Comparison of ENCODE assay signal across 8 cellular contexts in the genomic region with DNA sequence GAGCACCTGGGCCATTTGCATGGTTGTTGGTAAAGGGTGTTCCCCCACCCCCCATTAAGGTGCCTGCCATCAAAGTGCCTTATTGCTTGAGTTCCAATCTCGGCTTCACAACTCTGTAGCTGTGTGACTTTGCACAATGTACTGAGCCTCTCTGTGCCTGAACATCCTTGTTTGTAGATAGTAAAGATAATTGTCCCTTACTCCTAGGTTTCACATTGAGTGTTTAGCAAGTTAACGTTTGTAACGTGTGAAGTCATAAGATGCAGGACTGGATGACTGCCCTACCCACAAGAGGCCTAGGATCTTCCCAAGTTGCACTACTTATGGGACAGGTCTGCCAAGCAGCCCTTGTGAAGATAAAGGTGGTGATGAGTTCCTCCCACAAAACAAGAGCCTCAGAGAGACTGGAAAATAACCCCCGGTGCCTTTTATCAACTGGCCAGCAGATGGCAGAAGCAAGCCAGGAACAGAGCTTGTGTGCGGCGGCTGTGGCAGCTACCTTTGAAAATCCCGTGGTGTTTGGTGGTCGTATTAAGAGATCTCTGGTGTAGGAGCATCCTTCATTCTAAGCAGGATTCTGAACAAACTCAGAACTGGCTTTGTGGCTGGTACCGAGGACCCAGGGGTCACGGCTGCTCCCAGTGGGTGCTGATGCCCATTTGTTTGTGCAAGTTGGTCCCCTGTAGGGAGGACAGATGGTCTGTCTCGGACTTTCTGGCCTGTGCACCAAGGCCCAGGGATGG.
DNase-seq lines count a peak whose midpoint lies in the region; ATAC-seq and TF ChIP-seq lines count a peak whose summit lies in the region.

No MANE protein-coding gene starts in this region.

- DNase-seq in CD8-positive, alpha-beta T cell = peak; percentile 42 to 79 (median 63)
- peak; percentile 72 for DNase-seq in GM20000 (ENCODE audit: low spot score)
- DNase-seq in OCI-LY7 (ENCODE audit: low spot score) = peak; percentile 66
- DNase-seq in activated T-cell treated with anti-CD3 and anti-CD28 coated beads for 48 hours (ENCODE audit: low read depth) = peak; percentile 55
- DNase-seq in esophagus squamous epithelium (lab: John Stamatoyannopoulos, UW) = no peak
- peak; percentile 81 for DNase-seq in natural killer cell treated with Interleukin-12 subunit alpha and Interleukin-12 subunit beta and Interleukin-15 and Interleukin-18, amount 100 ng/mL, for 72 hours (ENCODE audit: low spot score)
- DNase-seq in stromal cell of bone marrow (ENCODE audit: low read depth) = peak; percentile 40

- WGBS in esophagus squamous epithelium, 2 donors = 12 to 20% methylated on average over 6 to 8 of the region's 11 CpGs

- H2AFZ ChIP-seq in KMS-11 (ENCODE audit: low read depth) = peak overlapping the region; percentile 39; the same call in 1 of the 2 replicates
- peak overlapping the region; percentile 65; the same call in 1 of the 2 replicates for H2AFZ ChIP-seq in OCI-LY7 (ENCODE audit: low read length)

- H3K79me2 ChIP-seq in KMS-11 (ENCODE audit: insufficient read depth, low read depth) (no peaks in the 10 kb centered on the region), OCI-LY7 (ENCODE audit: insufficient read depth, low read depth, low read length) (no peaks in the 10 kb centered on the region)

- H4K20me1 ChIP-seq in KMS-11 (ENCODE audit: insufficient read depth) (no peaks in the 10 kb centered on the region), OCI-LY7 (ENCODE audit: insufficient read depth, low read length) (no peaks in the 10 kb centered on the region)

- H3K36me3 Mint-ChIP-seq in CD8-positive, alpha-beta T cell = no peaks in the 10 kb centered on the region
- no peaks in the 10 kb centered on the region for H3K36me3 Mint-ChIP-seq in natural killer cell treated with Interleukin-12 subunit alpha and Interleukin-12 subunit beta and Interleukin-15 and Interleukin-18, amount 100 ng/mL, for 72 hours

- no peak overlapping the region for H3K27ac ChIP-seq in CD8-positive, alpha-beta T cell (ENCODE audit: low read depth, low read length)
- no peak overlapping the region for H3K27ac ChIP-seq in KMS-11
- H3K27ac ChIP-seq in OCI-LY7 (ENCODE audit: low read depth, low read length, poor library complexity, severe bottlenecking) = no peak overlapping the region
- H3K27ac ChIP-seq in esophagus squamous epithelium = no peak overlapping the region

- peak; percentile 81 for TF ChIP-seq CTCF in CD8-positive, alpha-beta T cell (IDR thresholded peaks at IDR 0.05)
- TF ChIP-seq CTCF in GM20000 (IDR thresholded peaks at IDR 0.05; ENCODE audit: extremely low read depth, missing control alignments) (peak; percentile 58), KMS-11 (conservative IDR thresholded peaks at IDR 0.05; ENCODE audit: low read depth, low read length) (peak; percentile 95), OCI-LY7 (conservative IDR thresholded peaks at IDR 0.05; ENCODE audit: low read length) (peak; percentile 89), esophagus squamous epithelium (IDR thresholded peaks at IDR 0.05) (peak; percentile 50 to 83 (median 70))

- H3K9me3 ChIP-seq in CD8-positive, alpha-beta T cell (ENCODE audit: low read length) = no peaks in the 10 kb centered on the region
- H3K9me3 ChIP-seq in OCI-LY7 (ENCODE audit: low read length) (no peaks in the 10 kb centered on the region), esophagus squamous epithelium (no peaks in the 10 kb centered on the region)

- TF ChIP-seq POLR2A in esophagus squamous epithelium (IDR thresholded peaks at IDR 0.05) = no peak

- no peaks in the 10 kb centered on the region for H3K36me3 ChIP-seq in CD8-positive, alpha-beta T cell (ENCODE audit: insufficient read depth, low read length)
- H3K36me3 ChIP-seq in KMS-11 (ENCODE audit: insufficient read depth) (no peaks in the 10 kb centered on the region), OCI-LY7 (ENCODE audit: insufficient read depth, low read length) (no peaks in the 10 kb centered on the region), esophagus squamous epithelium (no peaks in the 10 kb centered on the region)

- peaks cover 46% of the 10 kb centered on the region for H3K4me1 Mint-ChIP-seq in CD8-positive, alpha-beta T cell (ENCODE audit: low read depth)
- H3K4me1 Mint-ChIP-seq in natural killer cell treated with Interleukin-12 subunit alpha and Interleukin-12 subunit beta and Interleukin-15 and Interleukin-18, amount 100 ng/mL, for 72 hours (ENCODE audit: low read depth in 2 of 2) = peaks cover 57 to 73% of the 10 kb centered on the region in 2 donors

- H3K27me3 Mint-ChIP-seq in CD8-positive, alpha-beta T cell (ENCODE audit: low read depth) = no peaks in the 10 kb centered on the region
- no peaks in the 10 kb centered on the region for H3K27me3 Mint-ChIP-seq in natural killer cell treated with Interleukin-12 subunit alpha and Interleukin-12 subunit beta and Interleukin-15 and Interleukin-18, amount 100 ng/mL, for 72 hours

- no peaks in the 10 kb centered on the region for H3K9me3 Mint-ChIP-seq in CD8-positive, alpha-beta T cell
- no peaks in the 10 kb centered on the region for H3K9me3 Mint-ChIP-seq in natural killer cell treated with Interleukin-12 subunit alpha and Interleukin-12 subunit beta and Interleukin-15 and Interleukin-18, amount 100 ng/mL, for 72 hours

- H3K9ac ChIP-seq in KMS-11 = no peak overlapping the region

- intact Hi-C loops in CD8-positive, alpha-beta T cell (cut with DNase I, micrococcal nuclease) = loop anchor here (1.0 to 10.0 kb wide), 8 partner anchors 110 to 1840 kb away; a partner anchor contains a TSS
- intact Hi-C loops in OCI-LY7 (cut with micrococcal nuclease; ENCODE audit: unreplicated experiment) = loop anchor here (2.0 kb wide), 1 partner anchor 154 kb away; no protein-coding TSS in a partner anchor
- intact Hi-C loops in esophagus squamous epithelium (cut with DNase I) = no loop called here

- peak overlapping the region; percentile 50 for H3K27ac Mint-ChIP-seq in CD8-positive, alpha-beta T cell
- H3K27ac Mint-ChIP-seq in natural killer cell treated with Interleukin-12 subunit alpha and Interleukin-12 subunit beta and Interleukin-15 and Interleukin-18, amount 100 ng/mL, for 72 hours = peak overlapping the region; percentile 99

- peak overlapping the region; percentile 13 for H3K4me3 Mint-ChIP-seq in CD8-positive, alpha-beta T cell
- H3K4me3 Mint-ChIP-seq in natural killer cell treated with Interleukin-12 subunit alpha and Interleukin-12 subunit beta and Interleukin-15 and Interleukin-18, amount 100 ng/mL, for 72 hours = peak overlapping the region; percentile 93

- BruUV-seq in OCI-LY7 (replicated peaks; lab: Mats Ljungman, UMichigan) = no TSS peak

- POLR2A ChIA-PET in CD8-positive, alpha-beta T cell (lab: Charles Lee) = interaction anchor here (0.6 to 1.1 kb wide), 3 partner anchors 116 to 280 kb away, joined by 3 read pairs; no protein-coding TSS in a partner anchor
- POLR2A ChIA-PET in OCI-LY7 (lab: Charles Lee) = interaction anchor here (0.6 kb wide), 1 partner anchor 839 kb away, joined by 3 read pairs; no protein-coding TSS in a partner anchor

- H3K4me2 ChIP-seq in KMS-11 = no peak overlapping the region
- no peak overlapping the region for H3K4me2 ChIP-seq in OCI-LY7 (ENCODE audit: low read length)

- H3K27me3 ChIP-seq in CD8-positive, alpha-beta T cell (ENCODE audit: insufficient read depth, low read length) = no peaks in the 10 kb centered on the region
- no peaks in the 10 kb centered on the region for H3K27me3 ChIP-seq in KMS-11 (ENCODE audit: insufficient read depth, low read depth)
- peaks cover 0 to 38% (median 0%) of the 10 kb centered on the region in 4 donors for H3K27me3 ChIP-seq in esophagus squamous epithelium

- H3K4me1 ChIP-seq in CD8-positive, alpha-beta T cell (ENCODE audit: insufficient read depth, low read length) = peaks cover 46% of the 10 kb centered on the region
- no peaks in the 10 kb centered on the region for H3K4me1 ChIP-seq in KMS-11 (ENCODE audit: low read depth, poor library complexity, severe bottlenecking)
- H3K4me1 ChIP-seq in OCI-LY7 (ENCODE audit: insufficient read depth, low read length, poor library complexity, severe bottlenecking) = peaks cover 9% of the 10 kb centered on the region
- peaks cover 3 to 28% (median 7%) of the 10 kb centered on the region in 3 donors for H3K4me1 ChIP-seq in esophagus squamous epithelium

- CTCF ChIA-PET in CD8-positive, alpha-beta T cell (lab: Charles Lee) = interaction anchor here (0.6 to 3.5 kb wide), 28 partner anchors 8 to 1835 kb away, joined by 3 to 39 read pairs (median 4); a partner anchor contains a TSS
- CTCF ChIA-PET in OCI-LY7 (lab: Charles Lee; ENCODE audit: unreplicated experiment) = no interaction called here

- H3K9me2 ChIP-seq in OCI-LY7 (ENCODE audit: insufficient read depth, low read length) = no peaks in the 10 kb centered on the region

- H3K4me3 ChIP-seq in CD8-positive, alpha-beta T cell (ENCODE audit: low read depth, low read length) = no peak overlapping the region
- H3K4me3 ChIP-seq in KMS-11 (IDR thresholded peaks at IDR 0.05; ENCODE audit: insufficient read depth, low read depth, low read length) (no peak overlapping the region), OCI-LY7 (ENCODE audit: low read depth, low read length, poor library complexity, severe bottlenecking) (no peak overlapping the region), esophagus squamous epithelium (no peak overlapping the region)

- peak; percentile 47 for ATAC-seq in CD8-positive, alpha-beta T cell
- peak; percentile 60 to 81 for ATAC-seq in natural killer cell treated with Interleukin-12 subunit alpha and Interleukin-12 subunit beta and Interleukin-15 and Interleukin-18, amount 100 ng/mL, for 72 hours
